6 cellular contexts compared by ENCODE assay signal in genomic region chr16:67104061-67104460, GRCh38. TPM values are rescaled to one million over a fixed set of nuclear protein-coding genes. Genes with fewer than 3 reads are reported as not detected.
A peak's percentile ranks its signal among the peaks of the same experiment; 100 is the strongest.
DNase-seq lines count a peak whose midpoint lies in the region; ATAC-seq and TF ChIP-seq lines count a peak whose summit lies in the region.
"Had no signal": no experiment of that assay in that cellular context is flagged by ENCODE, and none has a peak within 500 bp of the region (broad histone marks: within the 10 kb centered on the region; RNA-seq: fewer than 3 reads in every experiment).

No MANE protein-coding gene starts in this region.

- H3K36me3 ChIP-seq in KMS-11 (ENCODE audit: insufficient read depth) (no peaks in the 10 kb centered on the region), brain microvascular endothelial cell (replicated peaks) (peaks cover 3% of the 10 kb centered on the region)

- no peak overlapping the region for H2AFZ ChIP-seq in KMS-11 (ENCODE audit: low read depth)

- no peaks in the 10 kb centered on the region for H3K9me3 Mint-ChIP-seq in progenitor cell of endocrine pancreas (ENCODE audit: low read depth)

- no peak for ATAC-seq in HG02938 (IDR thresholded peaks at IDR 0.05; ENCODE audit: unreplicated experiment)

- DNase-seq in brain microvascular endothelial cell (no peak), progenitor cell of endocrine pancreas (ENCODE audit: low spot score, unreplicated experiment) (no peak)
- DNase-seq in stimulated activated CD4-positive, alpha-beta T cell treated with anti-CD3 and anti-CD28 coated beads, Interleukin-4, amount 100 ng/mL, for 1 hour = no peak
- DNase-seq: stimulated activated CD4-positive, alpha-beta T cell treated with anti-CD3 and anti-CD28 coated beads, Interleukin-15, amount 100 ng/mL, for 24 hours had no signal

- H3K27ac Mint-ChIP-seq in progenitor cell of endocrine pancreas = peak overlapping the region; percentile 69

- H3K4me1 Mint-ChIP-seq in progenitor cell of endocrine pancreas (ENCODE audit: low read depth) = peaks cover 2% of the 10 kb centered on the region

- H3K27me3 ChIP-seq in KMS-11 (ENCODE audit: insufficient read depth, low read depth) (no peaks in the 10 kb centered on the region), brain microvascular endothelial cell (replicated peaks) (no peaks in the 10 kb centered on the region)

- H3K4me1 ChIP-seq in KMS-11 (ENCODE audit: low read depth, poor library complexity, severe bottlenecking) = no peaks in the 10 kb centered on the region

- no peak overlapping the region for H3K4me3 Mint-ChIP-seq in progenitor cell of endocrine pancreas (ENCODE audit: low read depth)

- no peaks in the 10 kb centered on the region for H3K79me2 ChIP-seq in KMS-11 (ENCODE audit: insufficient read depth, low read depth)

- peaks cover 3% of the 10 kb centered on the region for H3K36me3 Mint-ChIP-seq in progenitor cell of endocrine pancreas (ENCODE audit: insufficient read depth)

- H3K9ac ChIP-seq in KMS-11 = no peak overlapping the region

- H3K27ac ChIP-seq in KMS-11 (no peak overlapping the region), brain microvascular endothelial cell (no peak overlapping the region)

- 0 out of 2 replicates have a peak, but pooled peaks have one; percentile 23 for TF ChIP-seq CTCF in KMS-11 (conservative IDR thresholded peaks at IDR 0.05; ENCODE audit: low read depth, low read length)
- peak; percentile 66 for TF ChIP-seq CTCF in brain microvascular endothelial cell (IDR thresholded peaks at IDR 0.05; ENCODE audit: low read depth, low read length, missing control alignments)
- peak; percentile 48 for TF ChIP-seq CTCF in progenitor cell of endocrine pancreas (IDR thresholded peaks at IDR 0.05; ENCODE audit: unreplicated experiment)

- no peak overlapping the region for H3K4me3 ChIP-seq in KMS-11 (IDR thresholded peaks at IDR 0.05; ENCODE audit: insufficient read depth, low read depth, low read length)
- H3K4me3 ChIP-seq in brain microvascular endothelial cell (ENCODE audit: low read depth, low read length) = no peak overlapping the region

- H3K4me2 ChIP-seq in KMS-11 = no peak overlapping the region

- in situ Hi-C loops in brain microvascular endothelial cell (cut with HindIII; ENCODE audit: low pct_ligation_motif_present, low sequenced_read_pairs) = no loop called here

- no peaks in the 10 kb centered on the region for H3K27me3 Mint-ChIP-seq in progenitor cell of endocrine pancreas

- H4K20me1 ChIP-seq in KMS-11 (ENCODE audit: insufficient read depth) = no peaks in the 10 kb centered on the region

RNA-seq across cellular contexts. Expression of gene PHAF1, which starts 5.7 kb away (rescaled TPM):
- 20.4 and 21.0 TPM in 2 replicates for total RNA-seq in progenitor cell of endocrine pancreas

RNA-seq across cellular contexts. Expression of gene B3GNT9, which starts 46.7 kb away (rescaled TPM):
- total RNA-seq in progenitor cell of endocrine pancreas = 5.1 TPM in 2 replicates

RNA-seq across cellular contexts. Expression of gene TRADD, which starts 55.6 kb away (rescaled TPM):
- 5.6 and 6.6 TPM in 2 replicates for total RNA-seq in progenitor cell of endocrine pancreas

RNA-seq across cellular contexts. Expression of gene FBXL8, which starts 55.7 kb away (rescaled TPM):
- total RNA-seq in progenitor cell of endocrine pancreas = 1.7 and 2.1 TPM in 2 replicates
